In the genomic region with DNA sequence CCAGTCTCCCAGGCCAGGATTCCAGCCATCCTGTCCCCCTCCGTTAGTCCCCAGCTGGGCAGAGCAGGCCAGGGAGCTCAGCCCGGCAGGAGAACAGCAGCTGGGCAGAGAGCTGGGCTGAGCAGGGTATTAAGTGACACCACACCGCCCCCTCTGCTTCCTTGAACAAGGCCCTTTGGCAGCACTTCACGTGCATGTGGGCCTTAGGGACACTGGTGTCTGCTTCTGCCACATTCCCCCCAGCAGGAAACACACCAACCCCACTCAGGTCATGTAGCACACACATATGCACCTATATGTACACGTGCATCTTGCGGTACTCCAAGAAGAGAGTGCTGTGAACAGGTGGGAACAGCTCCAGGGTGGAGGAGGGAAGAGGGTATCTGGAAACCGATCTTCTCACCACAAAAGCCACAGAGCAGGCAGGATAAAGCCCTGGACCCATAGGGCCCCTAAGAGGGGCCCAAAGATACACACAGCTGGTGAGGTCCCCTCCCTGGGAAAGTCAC, we compare ENCODE assay signal across 8 cellular contexts. TPM values are rescaled to one million over a fixed set of nuclear protein-coding genes. Genes with fewer than 3 reads are reported as not detected.
DNase-seq lines count a peak whose midpoint lies in the region; ATAC-seq, FAIRE-seq and TF ChIP-seq lines count a peak whose summit lies in the region.

No MANE protein-coding gene starts in this region.

- no peaks in the 10 kb centered on the region for H3K9me3 Mint-ChIP-seq in progenitor cell of endocrine pancreas (ENCODE audit: low read depth)

- H3K27me3 Mint-ChIP-seq in progenitor cell of endocrine pancreas: no peaks in the 10 kb centered on the region

- peaks cover 23% of the 10 kb centered on the region for H3K36me3 Mint-ChIP-seq in progenitor cell of endocrine pancreas (ENCODE audit: insufficient read depth)

- H3K36me3 ChIP-seq in GM23248 (ENCODE audit: low read depth) (peaks cover 24% of the 10 kb centered on the region; the same call in 1 of the 2 replicates), small intestine (ENCODE audit: control insufficient read depth in 2 of 2, insufficient read depth in 2 of 2, low read length in 2 of 2) (peaks cover 0 to 5% of the 10 kb centered on the region in 2 donors)

- intact Hi-C loops in posterior vena cava (cut with DNase I): no loop called here

- H3K4me3 Mint-ChIP-seq in progenitor cell of endocrine pancreas (ENCODE audit: low read depth): peak overlapping the region; percentile 9

- in situ Hi-C loops in GM23248 (cut with MboI): no loop called here

- H3K9me3 ChIP-seq in GM23248 (ENCODE audit: low read depth) (no peaks in the 10 kb centered on the region), small intestine (ENCODE audit: control insufficient read depth, low read depth) (no peaks in the 10 kb centered on the region)

- no peak for ATAC-seq in GM18498 (IDR thresholded peaks at IDR 0.05; ENCODE audit: unreplicated experiment)

- H3K79me2 ChIP-seq in GM23248 (ENCODE audit: insufficient read depth): peaks cover 76% of the 10 kb centered on the region

- H3K4me3 ChIP-seq in GM23248 (no peak overlapping the region), small intestine (ENCODE audit: low read depth in 1 of 2, low read length in 2 of 2) (no peak overlapping the region)

- H3K9me2 ChIP-seq in GM23248 (ENCODE audit: insufficient read depth): no peaks in the 10 kb centered on the region

- no peak for TF ChIP-seq CTCF in progenitor cell of endocrine pancreas (IDR thresholded peaks at IDR 0.05; ENCODE audit: unreplicated experiment)

- WGBS in GM23248 (ENCODE audit: low coverage in 1 of 2, low lambda C conversion rate in 2 of 2, missing lambda C conversion rate in 2 of 2), 2 experiments: 70 to 80% methylated on average over 7 of the region's 7 CpGs
- WGBS in small intestine, 3 donors: 61 to 73% (median 62%) methylated on average over 7 of the region's 7 CpGs

- DNase-seq in GM23248 (peak; percentile 46), NCI-H82 (lab: John Stamatoyannopoulos, UW) (peak; percentile 88), dermis blood vessel endothelial cell (peak; percentile 77), progenitor cell of endocrine pancreas (ENCODE audit: low spot score, unreplicated experiment) (no peak), T-helper 1 cell (no peak), small intestine (no peak), posterior vena cava (ENCODE audit: low spot score) (no peak)

- no peak overlapping the region for H2AFZ ChIP-seq in GM23248

- peaks cover 35% of the 10 kb centered on the region for H3K4me1 Mint-ChIP-seq in progenitor cell of endocrine pancreas (ENCODE audit: low read depth)

- peak overlapping the region; percentile 32 for H3K4me2 ChIP-seq in GM23248 (ENCODE audit: unreplicated experiment)

- H3K27me3 ChIP-seq in GM23248 (replicated peaks; ENCODE audit: insufficient read depth) (no peaks in the 10 kb centered on the region), small intestine (ENCODE audit: control insufficient read depth in 2 of 2, insufficient read depth in 2 of 2, low read length in 2 of 2) (no peaks in the 10 kb centered on the region)

- H3K4me1 ChIP-seq in GM23248 (ENCODE audit: insufficient read depth): peaks cover 54% of the 10 kb centered on the region
- H3K4me1 ChIP-seq in small intestine (ENCODE audit: control insufficient read depth in 2 of 2, insufficient read depth in 1 of 2, low read depth in 1 of 2, low read length in 1 of 2): peaks cover 0 to 9% of the 10 kb centered on the region in 2 donors

- H3K27ac ChIP-seq in GM23248 (no peak overlapping the region), small intestine (ENCODE audit: low read depth in 1 of 2, low read length in 1 of 2) (peak overlapping the region in 1 of 2 donors; percentile 36)

- H3K9ac ChIP-seq in GM23248: peak overlapping the region; percentile 21; the same call in 1 of the 2 replicates

- H3F3A ChIP-seq in GM23248 (ENCODE audit: insufficient read depth): peaks cover 21% of the 10 kb centered on the region

- no peaks in the 10 kb centered on the region for H4K20me1 ChIP-seq in GM23248 (ENCODE audit: insufficient read depth)

- FAIRE-seq in small intestine (lab: Jason Lieb, UNC): no peak

- H3K27ac Mint-ChIP-seq in progenitor cell of endocrine pancreas: peak overlapping the region; percentile 69

RNA-seq across cellular contexts. Expression of a gene that starts 4.6 kb away (rescaled TPM):
- 20.4 and 21.7 TPM in 2 replicates for total RNA-seq in GM23248 (2014; rRNA removed; shearing (Covaris generic))
- 8.0 and 8.8 TPM in 2 replicates for polyA plus RNA-seq in GM23248 (2016; fragmentation: Nextera tagmentation; extraction: Ambion mirVana)
- 121 and 192 TPM in 2 replicates for total RNA-seq in dermis blood vessel endothelial cell
- total RNA-seq in progenitor cell of endocrine pancreas: 28.3 and 31.9 TPM in 2 replicates
- polyA plus RNA-seq in small intestine: 10 to 100 TPM; 16.4 to 23.8 (median 23.3) TPM
- 10 to 100 TPM in 1 of 2 donors, 1 to 10 TPM in 1; 7.8 to 15.4 TPM for total RNA-seq in posterior vena cava

Comparison
In these comparisons a context has a peak if more than half of its experiments do, and no peak if none do; other contexts are left out.
1. DNase-seq: peak in GM23248 (single experiment), NCI-H82 (single experiment) and dermis blood vessel endothelial cell (single experiment); none in progenitor cell of endocrine pancreas (single experiment), T-helper 1 cell (0 of 5), small intestine (single experiment) and posterior vena cava (single experiment).